Comparison of ENCODE assay signal across 27 cellular contexts in the genomic region with DNA sequence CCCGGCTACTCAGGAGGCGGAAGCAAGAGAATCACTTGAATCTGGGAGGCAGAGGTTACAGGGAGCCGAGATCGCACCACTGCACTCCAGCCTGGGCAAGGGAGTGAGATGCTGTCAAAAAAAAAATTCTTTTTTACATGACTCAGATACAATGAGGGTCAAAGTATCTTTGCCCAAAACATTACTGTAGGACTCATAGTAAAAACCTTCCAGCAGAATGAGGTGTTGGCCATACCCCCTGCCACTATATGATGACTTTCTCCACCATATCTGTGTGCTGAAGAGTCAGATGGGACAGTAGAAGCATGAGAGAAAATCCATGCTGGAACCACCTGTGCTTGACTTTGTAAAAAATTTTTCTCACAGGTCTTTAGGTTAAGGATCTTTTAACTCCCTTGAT.
DNase-seq lines count a peak whose midpoint lies in the region; ATAC-seq and TF ChIP-seq lines count a peak whose summit lies in the region.
"Had no signal": no experiment of that assay in that cellular context is flagged by ENCODE, and none has a peak within 500 bp of the region (broad histone marks: within the 10 kb centered on the region; RNA-seq: fewer than 3 reads in every experiment).

No MANE protein-coding gene starts in this region.

- no peak overlapping the region for H3K4me3 ChIP-seq in tibial artery
- H3K4me3 ChIP-seq: SK-N-MC had no signal

- intact Hi-C loops in tibial artery (cut with DNase I; ENCODE audit: low total_unique reads), result no loop called here
- intact Hi-C loops in activated T-helper 2 cell treated with anti-CD3 and anti-CD28 coated beads, Interferon-gamma antibody, Interleukin-2, Interleukin-4, amounts not matched to agents 10 μg/mL and 5 μg/mL and 100 μg/mL, durations not matched to agents 14 hours and 24 hours and 36 hours (cut with micrococcal nuclease), result no loop called here

- peaks cover 32% of the 10 kb centered on the region for H3K9me3 Mint-ChIP-seq in HFFc6
- no peaks in the 10 kb centered on the region for H3K9me3 Mint-ChIP-seq in chondrocyte (ENCODE audit: low read depth)
- H3K9me3 Mint-ChIP-seq in nephron, result peaks cover 5% of the 10 kb centered on the region
- H3K9me3 Mint-ChIP-seq in activated T-helper 2 cell treated with anti-CD3 and anti-CD28 coated beads, Interferon-gamma antibody, Interleukin-2, Interleukin-4, amounts not matched to agents 10 μg/mL and 5 μg/mL and 100 μg/mL, durations not matched to agents 14 hours and 24 hours and 36 hours, result no peaks in the 10 kb centered on the region
- H3K9me3 Mint-ChIP-seq: activated CD4-positive, alpha-beta memory T cell treated with anti-CD3 and anti-CD28 coated beads, Interleukin-2, amount 10 ng/mL, durations not matched to agents 7 days and 5 days; stimulated activated naive CD8-positive, alpha-beta T cell treated with anti-CD3 and anti-CD28 coated beads, Interleukin-15, amount 100 ng/mL, for 72 hours; T-helper 1 cell treated with Interleukin-12 subunit alpha and Interleukin-12 subunit beta and Interleukin-4 antibody, amounts not matched to agents 30 μg/mL and 1 μg/mL, for 36 hours had no signal

- H3K9me3 ChIP-seq in tibial artery, result no peaks in the 10 kb centered on the region

- DNase-seq in HFFc6 (no peak), chondrocyte (ENCODE audit: low spot score) (no peak), tibial artery (no peak)
- DNase-seq in activated T-helper 2 cell treated with anti-CD3 and anti-CD28 coated beads, Interferon-gamma antibody, Interleukin-2, Interleukin-4, amounts not matched to agents 10 μg/mL and 5 μg/mL and 100 μg/mL, durations not matched to agents 14 hours and 24 hours and 36 hours (ENCODE audit: low spot score), result no peak
- DNase-seq in activated CD4-positive, alpha-beta T cell treated with anti-CD3 and anti-CD28 coated beads for 4 hours, result no peak
- DNase-seq: activated CD4-positive, alpha-beta memory T cell treated with anti-CD3 and anti-CD28 coated beads, Interleukin-2, amount 10 ng/mL, durations not matched to agents 7 days and 5 days; activated CD4-positive, CD25-positive, alpha-beta regulatory T cell treated with anti-CD3 and anti-CD28 coated beads, Interleukin-2, amount 50 U/mL, for 72 hours; anterior cingulate cortex; Caco-2; caudate nucleus; left colon; mesendoderm; naive B cell; NCI-H1436 treated with DMSO at 0.1 percent for 48 hours; NCI-H446; NCI-H774; small intestine; stimulated activated CD4-positive, alpha-beta T cell treated with anti-CD3 and anti-CD28 coated beads, Interleukin-1b, Interleukin-23, amount 100 ng/mL, for 48 hours; stimulated activated CD8-positive, alpha-beta memory T cell treated with anti-CD3 and anti-CD28 coated beads, Interleukin-4, amount 100 ng/mL, for 48 hours; stimulated activated naive CD8-positive, alpha-beta T cell treated with anti-CD3 and anti-CD28 coated beads, Interleukin-15, amount 100 ng/mL, for 72 hours had no signal

- H3K36me3 Mint-ChIP-seq in HFFc6 (ENCODE audit: low read depth), result peaks cover 54% of the 10 kb centered on the region
- peaks cover 27% of the 10 kb centered on the region for H3K36me3 Mint-ChIP-seq in chondrocyte (ENCODE audit: low read depth)
- peaks cover 51% of the 10 kb centered on the region for H3K36me3 Mint-ChIP-seq in nephron (ENCODE audit: low read depth)
- no peaks in the 10 kb centered on the region for H3K36me3 Mint-ChIP-seq in activated T-helper 2 cell treated with anti-CD3 and anti-CD28 coated beads, Interferon-gamma antibody, Interleukin-2, Interleukin-4, amounts not matched to agents 10 μg/mL and 5 μg/mL and 100 μg/mL, durations not matched to agents 14 hours and 24 hours and 36 hours (ENCODE audit: low read depth)
- H3K36me3 Mint-ChIP-seq: naive B cell had no signal

- H3K4me3 Mint-ChIP-seq in HFFc6, result no peak overlapping the region
- no peak overlapping the region for H3K4me3 Mint-ChIP-seq in chondrocyte (ENCODE audit: unreplicated experiment)
- H3K4me3 Mint-ChIP-seq in nephron, result no peak overlapping the region
- H3K4me3 Mint-ChIP-seq in activated T-helper 2 cell treated with anti-CD3 and anti-CD28 coated beads, Interferon-gamma antibody, Interleukin-2, Interleukin-4, amounts not matched to agents 10 μg/mL and 5 μg/mL and 100 μg/mL, durations not matched to agents 14 hours and 24 hours and 36 hours (ENCODE audit: low read depth), result no peak overlapping the region
- H3K4me3 Mint-ChIP-seq: activated CD4-positive, alpha-beta memory T cell treated with anti-CD3 and anti-CD28 coated beads, Interleukin-2, amount 10 ng/mL, durations not matched to agents 7 days and 5 days; activated naive CD8-positive, alpha-beta T cell; naive B cell; stimulated activated naive CD8-positive, alpha-beta T cell treated with anti-CD3 and anti-CD28 coated beads, Interleukin-15, amount 100 ng/mL, for 72 hours; T-helper 1 cell treated with Interleukin-12 subunit alpha and Interleukin-12 subunit beta and Interleukin-4 antibody, amounts not matched to agents 30 μg/mL and 1 μg/mL, for 36 hours had no signal

- H3K36me3 ChIP-seq in tibial artery, result no peaks in the 10 kb centered on the region

- no peak for ATAC-seq in HG03442 (IDR thresholded peaks at IDR 0.05; ENCODE audit: unreplicated experiment)
- ATAC-seq: left colon; stimulated activated naive CD8-positive, alpha-beta T cell treated with anti-CD3 and anti-CD28 coated beads, Interleukin-15, amount 100 ng/mL, for 72 hours had no signal

- H3K27ac ChIP-seq in tibial artery, result peak overlapping the region; percentile 86 to 89
- H3K27ac ChIP-seq: C4-2B, KMS-11 had no signal

- TF ChIP-seq CTCF in HFFc6 (IDR thresholded peaks at IDR 0.05) (no peak), chondrocyte (IDR thresholded peaks at IDR 0.05) (no peak), nephron (IDR thresholded peaks at IDR 0.05; ENCODE audit: unreplicated experiment in 3 of 3) (no peak), tibial artery (IDR thresholded peaks at IDR 0.05) (no peak)

- H3K27me3 Mint-ChIP-seq in HFFc6 (ENCODE audit: insufficient read depth) (peaks cover 7% of the 10 kb centered on the region), chondrocyte (ENCODE audit: low read depth) (no peaks in the 10 kb centered on the region), nephron (ENCODE audit: low read depth) (no peaks in the 10 kb centered on the region)
- H3K27me3 Mint-ChIP-seq in activated T-helper 2 cell treated with anti-CD3 and anti-CD28 coated beads, Interferon-gamma antibody, Interleukin-2, Interleukin-4, amounts not matched to agents 10 μg/mL and 5 μg/mL and 100 μg/mL, durations not matched to agents 14 hours and 24 hours and 36 hours (ENCODE audit: low read depth), result peaks cover 49% of the 10 kb centered on the region

- H3K4me1 Mint-ChIP-seq in HFFc6 (ENCODE audit: low read depth) (peaks cover 95% of the 10 kb centered on the region), chondrocyte (ENCODE audit: low read depth) (peaks cover 100% of the 10 kb centered on the region), nephron (peaks cover 74% of the 10 kb centered on the region)
- H3K4me1 Mint-ChIP-seq in activated T-helper 2 cell treated with anti-CD3 and anti-CD28 coated beads, Interferon-gamma antibody, Interleukin-2, Interleukin-4, amounts not matched to agents 10 μg/mL and 5 μg/mL and 100 μg/mL, durations not matched to agents 14 hours and 24 hours and 36 hours (ENCODE audit: low read depth), result no peaks in the 10 kb centered on the region
- H3K4me1 Mint-ChIP-seq: stimulated activated naive CD8-positive, alpha-beta T cell treated with anti-CD3 and anti-CD28 coated beads, Interleukin-15, amount 100 ng/mL, for 72 hours had no signal

- H3K4me1 ChIP-seq in tibial artery, result peaks cover 0 to 94% (median 62%) of the 10 kb centered on the region in 4 donors

- H3K27me3 ChIP-seq in tibial artery, result no peaks in the 10 kb centered on the region

- H3K27ac Mint-ChIP-seq in HFFc6 (peak overlapping the region; percentile 94), chondrocyte (ENCODE audit: unreplicated experiment) (peak overlapping the region; percentile 98), nephron (peak overlapping the region in 2 of 3 experiments; percentile 64 to 93)
- no peak overlapping the region for H3K27ac Mint-ChIP-seq in activated T-helper 2 cell treated with anti-CD3 and anti-CD28 coated beads, Interferon-gamma antibody, Interleukin-2, Interleukin-4, amounts not matched to agents 10 μg/mL and 5 μg/mL and 100 μg/mL, durations not matched to agents 14 hours and 24 hours and 36 hours
- H3K27ac Mint-ChIP-seq: activated CD4-positive, alpha-beta memory T cell treated with anti-CD3 and anti-CD28 coated beads, Interleukin-2, amount 10 ng/mL, durations not matched to agents 7 days and 5 days; activated naive CD8-positive, alpha-beta T cell; naive B cell; stimulated activated naive CD8-positive, alpha-beta T cell treated with anti-CD3 and anti-CD28 coated beads, Interleukin-15, amount 100 ng/mL, for 72 hours; T-helper 1 cell treated with Interleukin-12 subunit alpha and Interleukin-12 subunit beta and Interleukin-4 antibody, amounts not matched to agents 30 μg/mL and 1 μg/mL, for 36 hours had no signal
